Comparison of ENCODE assay signal across 1 cellular context in genomic region chr17:75589017-75589918, GRCh38.
TF ChIP-seq lines count a peak whose summit lies in the region.

No MANE protein-coding gene starts in this region.

TF ChIP-seq in HepG2, 621 proteins besides CTCF, POLR2A, EP300 and RAD21 (continued from another document and continues in another):
- TF ChIP-seq KAT2B (IDR thresholded peaks at IDR 0.05; ENCODE audit: borderline replicate concordance, low read depth, low read length) (no peak), AGO1 (IDR thresholded peaks at IDR 0.05; ENCODE audit: low read depth, low read length, poor library complexity, severe bottlenecking) (no peak), KLF11 (CRISPR knock-in tag; IDR thresholded peaks at IDR 0.05) (no peak), NR2C2 (CRISPR knock-in tag; IDR thresholded peaks at IDR 0.05; ENCODE audit: borderline replicate concordance) (peak; percentile 60), TAF1 (CRISPR knock-in tag; IDR thresholded peaks at IDR 0.05) (no peak), SRY (CRISPR knock-in tag; IDR thresholded peaks at IDR 0.05) (no peak; the same call in 1 of the 2 replicates), ZNF616 (CRISPR knock-in tag; IDR thresholded peaks at IDR 0.05; ENCODE audit: low read depth) (peak; percentile 41; the same call in 1 of the 2 replicates), CREBL2 (CRISPR knock-in tag; IDR thresholded peaks at IDR 0.05; ENCODE audit: borderline replicate concordance) (no peak), ZNF615 (CRISPR knock-in tag; IDR thresholded peaks at IDR 0.05; ENCODE audit: borderline replicate concordance) (no peak), ZNF547 (CRISPR knock-in tag; IDR thresholded peaks at IDR 0.05) (peak; percentile 19; the same call in 1 of the 2 replicates), ZNF484 (CRISPR knock-in tag; IDR thresholded peaks at IDR 0.05; ENCODE audit: borderline replicate concordance, low read depth) (no peak), ATF5 (CRISPR knock-in tag; IDR thresholded peaks at IDR 0.05; ENCODE audit: low read depth) (no peak), IKZF4 (CRISPR knock-in tag; IDR thresholded peaks at IDR 0.05; ENCODE audit: borderline replicate concordance, low read depth, not compliant biosample characterization) (peak; percentile 71), ZNF597 (CRISPR knock-in tag; IDR thresholded peaks at IDR 0.05) (no peak), CEBPB (IDR thresholded peaks at IDR 0.05; ENCODE audit: borderline replicate concordance, low read depth, low read length) (no peak), GABPA (IDR thresholded peaks at IDR 0.05; ENCODE audit: low read depth, low read length) (peak; percentile 54; the same call in 1 of the 2 replicates), GABPA (CRISPR knock-in tag; IDR thresholded peaks at IDR 0.05; ENCODE audit: low read depth) (peak; percentile 78), NCOA5 (CRISPR knock-in tag; IDR thresholded peaks at IDR 0.05) (no peak), GLI4 (CRISPR knock-in tag; IDR thresholded peaks at IDR 0.05; ENCODE audit: borderline replicate concordance) (no peak; the same call in 1 of the 2 replicates), SP5 (CRISPR knock-in tag; IDR thresholded peaks at IDR 0.05; ENCODE audit: borderline replicate concordance, low read depth) (peak; percentile 52; the same call in 1 of the 2 replicates), ZNF274 (CRISPR knock-in tag; IDR thresholded peaks at IDR 0.05) (no peak; the same call in 1 of the 2 replicates), ZNF567 (CRISPR knock-in tag; IDR thresholded peaks at IDR 0.05; ENCODE audit: borderline replicate concordance) (peak; percentile 22; the same call in 1 of the 2 replicates), ZNF33B (CRISPR knock-in tag; IDR thresholded peaks at IDR 0.05) (no peak), ZMYM4 (CRISPR knock-in tag; IDR thresholded peaks at IDR 0.05) (peak; percentile 36; the same call in 1 of the 2 replicates), ZFP36L1 (CRISPR knock-in tag; IDR thresholded peaks at IDR 0.05) (0 out of 2 replicates have a peak, but pooled peaks have one; percentile 21), KDM5A (IDR thresholded peaks at IDR 0.05; ENCODE audit: borderline replicate concordance, low read length) (no peak), HNRNPH1 (optimal IDR thresholded peaks at IDR 0.05; ENCODE audit: low read depth, low read length) (no peak), ARNTL (CRISPR knock-in tag; IDR thresholded peaks at IDR 0.05) (no peak), ARID2 (CRISPR knock-in tag; IDR thresholded peaks at IDR 0.05; ENCODE audit: borderline replicate concordance) (no peak), TFDP1 (CRISPR knock-in tag; IDR thresholded peaks at IDR 0.05; ENCODE audit: borderline replicate concordance) (peak; percentile 63; the same call in 1 of the 2 replicates), ZHX1 (CRISPR knock-in tag; IDR thresholded peaks at IDR 0.05; ENCODE audit: low read depth) (peak; percentile 17; the same call in 1 of the 2 replicates), ZNF335 (CRISPR knock-in tag; IDR thresholded peaks at IDR 0.05) (no peak), RFXAP (CRISPR knock-in tag; IDR thresholded peaks at IDR 0.05; ENCODE audit: borderline replicate concordance) (no peak), ONECUT2 (CRISPR knock-in tag; IDR thresholded peaks at IDR 0.05) (no peak), HCFC1 (IDR thresholded peaks at IDR 0.05; ENCODE audit: low read depth, low read length) (no peak), ZNF576 (CRISPR knock-in tag; IDR thresholded peaks at IDR 0.05) (no peak), ZMAT3 (CRISPR knock-in tag; conservative IDR thresholded peaks at IDR 0.05) (0 out of 2 replicates have a peak, but pooled peaks have one; percentile 38), ZNF75D (CRISPR knock-in tag; IDR thresholded peaks at IDR 0.05; ENCODE audit: borderline replicate concordance) (no peak), U2AF1 (optimal IDR thresholded peaks at IDR 0.05; ENCODE audit: low read depth, low read length) (no peak), ZNF143 (CRISPR knock-in tag; IDR thresholded peaks at IDR 0.05) (no peak), ZNF709 (CRISPR knock-in tag; IDR thresholded peaks at IDR 0.05) (0 out of 2 replicates have a peak, but pooled peaks have one; percentile 31), PLSCR1 (CRISPR knock-in tag; IDR thresholded peaks at IDR 0.05; ENCODE audit: borderline replicate concordance) (no peak), RNF219 (CRISPR knock-in tag; IDR thresholded peaks at IDR 0.05) (no peak), THAP11 (CRISPR knock-in tag; IDR thresholded peaks at IDR 0.05) (peak; percentile 63), ZNF367 (CRISPR knock-in tag; IDR thresholded peaks at IDR 0.05; ENCODE audit: borderline replicate concordance) (no peak), ATF3 (CRISPR knock-in tag; IDR thresholded peaks at IDR 0.05) (no peak), SP140L (CRISPR knock-in tag; IDR thresholded peaks at IDR 0.05; ENCODE audit: borderline replicate concordance) (no peak), ZGPAT (CRISPR knock-in tag; IDR thresholded peaks at IDR 0.05) (0 out of 2 replicates have a peak, but pooled peaks have one; percentile 21), ZNF253 (CRISPR knock-in tag; IDR thresholded peaks at IDR 0.05; ENCODE audit: borderline replicate concordance) (no peak), GABPB1 (CRISPR knock-in tag; IDR thresholded peaks at IDR 0.05) (peak; percentile 67), ZNF264 (CRISPR knock-in tag; IDR thresholded peaks at IDR 0.05) (no peak)
- TF ChIP-seq, protein P1, sequence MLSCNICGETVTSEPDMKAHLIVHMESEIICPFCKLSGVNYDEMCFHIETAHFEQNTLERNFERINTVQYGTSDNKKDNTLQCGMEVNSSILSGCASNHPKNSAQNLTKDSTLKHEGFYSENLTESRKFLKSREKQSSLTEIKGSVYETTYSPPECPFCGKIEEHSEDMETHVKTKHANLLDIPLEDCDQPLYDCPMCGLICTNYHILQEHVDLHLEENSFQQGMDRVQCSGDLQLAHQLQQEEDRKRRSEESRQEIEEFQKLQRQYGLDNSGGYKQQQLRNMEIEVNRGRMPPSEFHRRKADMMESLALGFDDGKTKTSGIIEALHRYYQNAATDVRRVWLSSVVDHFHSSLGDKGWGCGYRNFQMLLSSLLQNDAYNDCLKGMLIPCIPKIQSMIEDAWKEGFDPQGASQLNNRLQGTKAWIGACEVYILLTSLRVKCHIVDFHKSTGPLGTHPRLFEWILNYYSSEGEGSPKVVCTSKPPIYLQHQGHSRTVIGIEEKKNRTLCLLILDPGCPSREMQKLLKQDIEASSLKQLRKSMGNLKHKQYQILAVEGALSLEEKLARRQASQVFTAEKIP (CRISPR knock-in tag; IDR thresholded peaks at IDR 0.05; ENCODE audit: borderline replicate concordance) = no peak
- TF ChIP-seq, protein P2, sequence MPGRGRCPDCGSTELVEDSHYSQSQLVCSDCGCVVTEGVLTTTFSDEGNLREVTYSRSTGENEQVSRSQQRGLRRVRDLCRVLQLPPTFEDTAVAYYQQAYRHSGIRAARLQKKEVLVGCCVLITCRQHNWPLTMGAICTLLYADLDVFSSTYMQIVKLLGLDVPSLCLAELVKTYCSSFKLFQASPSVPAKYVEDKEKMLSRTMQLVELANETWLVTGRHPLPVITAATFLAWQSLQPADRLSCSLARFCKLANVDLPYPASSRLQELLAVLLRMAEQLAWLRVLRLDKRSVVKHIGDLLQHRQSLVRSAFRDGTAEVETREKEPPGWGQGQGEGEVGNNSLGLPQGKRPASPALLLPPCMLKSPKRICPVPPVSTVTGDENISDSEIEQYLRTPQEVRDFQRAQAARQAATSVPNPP (CRISPR knock-in tag; IDR thresholded peaks at IDR 0.05) = 0 out of 2 replicates have a peak, but pooled peaks have one; percentile 55
- TF ChIP-seq, protein P3, sequence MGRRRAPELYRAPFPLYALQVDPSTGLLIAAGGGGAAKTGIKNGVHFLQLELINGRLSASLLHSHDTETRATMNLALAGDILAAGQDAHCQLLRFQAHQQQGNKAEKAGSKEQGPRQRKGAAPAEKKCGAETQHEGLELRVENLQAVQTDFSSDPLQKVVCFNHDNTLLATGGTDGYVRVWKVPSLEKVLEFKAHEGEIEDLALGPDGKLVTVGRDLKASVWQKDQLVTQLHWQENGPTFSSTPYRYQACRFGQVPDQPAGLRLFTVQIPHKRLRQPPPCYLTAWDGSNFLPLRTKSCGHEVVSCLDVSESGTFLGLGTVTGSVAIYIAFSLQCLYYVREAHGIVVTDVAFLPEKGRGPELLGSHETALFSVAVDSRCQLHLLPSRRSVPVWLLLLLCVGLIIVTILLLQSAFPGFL (CRISPR knock-in tag; IDR thresholded peaks at IDR 0.05) = no peak
